In the genomic region with DNA sequence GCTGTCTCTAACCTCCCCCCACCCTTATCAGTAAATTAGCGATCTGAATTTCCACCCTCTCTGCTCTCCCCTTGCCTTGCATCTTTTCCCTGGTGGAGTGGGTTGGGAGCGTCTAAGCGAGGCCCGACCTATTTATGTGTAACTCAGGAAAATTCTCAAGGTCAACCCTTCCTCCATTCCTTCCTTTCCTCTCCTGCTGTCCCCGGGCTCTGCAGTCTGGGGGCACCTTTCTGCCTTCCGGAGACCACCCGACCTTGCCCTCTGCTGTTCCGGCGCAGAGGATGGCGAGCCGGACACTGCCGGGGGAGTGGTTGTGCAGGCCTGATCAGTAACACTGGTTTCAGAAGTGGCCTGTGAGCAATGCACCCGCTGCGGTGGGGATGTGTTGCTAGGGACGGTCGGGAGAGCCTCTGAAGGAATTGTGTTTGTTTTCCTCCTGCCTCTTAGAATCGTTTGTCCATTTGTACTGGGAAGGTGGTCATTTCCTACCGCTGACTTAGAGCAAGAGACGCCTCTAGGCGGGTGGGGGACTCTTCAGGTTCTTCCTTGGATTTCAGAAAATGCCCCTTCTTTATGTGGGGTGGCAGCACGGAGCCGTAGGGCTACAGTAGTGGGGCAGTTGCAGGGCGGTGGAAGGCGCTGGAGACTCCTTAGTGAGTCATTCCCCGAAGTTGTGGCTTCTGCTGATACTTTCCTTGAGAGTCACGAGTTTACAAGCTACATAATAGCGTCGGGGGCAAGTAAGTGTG, we compare ENCODE assay signal across 8 cellular contexts. TPM values are rescaled to one million over a fixed set of nuclear protein-coding genes. Genes with fewer than 3 reads are reported as not detected.
A peak's percentile ranks its signal among the peaks of the same experiment; 100 is the strongest.
DNase-seq lines count a peak whose midpoint lies in the region; ATAC-seq and TF ChIP-seq lines count a peak whose summit lies in the region.

No MANE protein-coding gene starts in this region.

- peaks cover 14% of the 10 kb centered on the region for H3K79me1 ChIP-seq in trophoblast cell (ENCODE audit: low read length)

- H4K12ac ChIP-seq in trophoblast cell (ENCODE audit: low read depth, low read length), result peak overlapping the region; percentile 12

- peaks cover 42% of the 10 kb centered on the region for H3K4me1 Mint-ChIP-seq in CD14-positive monocyte

- H3K27ac ChIP-seq in cardiac muscle cell (peak overlapping the region; percentile 90), trophoblast cell (ENCODE audit: low read depth, low read length) (peak overlapping the region; percentile 77)

- H3K27me3 ChIP-seq in cardiac muscle cell, result no peaks in the 10 kb centered on the region
- H3K27me3 ChIP-seq in trophoblast cell (ENCODE audit: insufficient read depth, low read length), result no peaks in the 10 kb centered on the region

- H2BK5ac ChIP-seq in trophoblast cell (ENCODE audit: low read depth, low read length, poor library complexity), result peak overlapping the region; percentile 70

- H3K27me3 Mint-ChIP-seq in CD14-positive monocyte (ENCODE audit: low read depth in 3 of 3), result no peaks in the 10 kb centered on the region

- H3K36me3 Mint-ChIP-seq in CD14-positive monocyte, result peaks cover 6 to 7% of the 10 kb centered on the region in 2 donors

- H2BK12ac ChIP-seq in trophoblast cell (ENCODE audit: low read length), result peak overlapping the region; percentile 14

- no peak overlapping the region for H3K27ac Mint-ChIP-seq in CD14-positive monocyte

- peak overlapping the region; percentile 67 for H3K4me3 ChIP-seq in cardiac muscle cell
- H3K4me3 ChIP-seq in trophoblast cell (ENCODE audit: low read depth, low read length), result peak overlapping the region; percentile 83

- no peak overlapping the region for H2AK5ac ChIP-seq in trophoblast cell (ENCODE audit: low read length)

- H3K36me3 ChIP-seq in cardiac muscle cell (peaks cover 5% of the 10 kb centered on the region), trophoblast cell (ENCODE audit: control insufficient read depth in 1 of 2, insufficient read depth in 2 of 2, low read length in 2 of 2) (no peaks in the 10 kb centered on the region)

- peak overlapping the region; percentile 95 for H3K18ac ChIP-seq in trophoblast cell (ENCODE audit: low read length)

- peak; percentile 9 for TF ChIP-seq CTCF in CD14-positive monocyte (IDR thresholded peaks at IDR 0.05)
- TF ChIP-seq CTCF in cardiac muscle cell (IDR thresholded peaks at IDR 0.05; ENCODE audit: low read depth, low read length), result peak; percentile 24

- ATAC-seq in GM19025 (IDR thresholded peaks at IDR 0.05; ENCODE audit: low read depth, unreplicated experiment) (peak; percentile 26), HG03354 (IDR thresholded peaks at IDR 0.05; ENCODE audit: poor library complexity, severe bottlenecking, unreplicated experiment) (peak; percentile 32)

- H2BK120ac ChIP-seq in trophoblast cell (ENCODE audit: insufficient read depth, low read length, poor library complexity), result peak overlapping the region; percentile 41

- no CpG with 5 or more reads among the region's 28 CpGs for WGBS in trophoblast cell (ENCODE audit: extremely low coverage, insufficient coverage, insufficient read length)

- H3K9me3 Mint-ChIP-seq in CD14-positive monocyte, result peaks cover 0 to 6% (median 0%) of the 10 kb centered on the region in 7 donors

- H3K4ac ChIP-seq in trophoblast cell (ENCODE audit: low read depth, low read length), result peak overlapping the region; percentile 61

- DNase-seq in CD14-positive monocyte (ENCODE audit: low spot score) (peak; percentile 72), RKO (ENCODE audit: low spot score) (peak; percentile 90), cardiac muscle cell (ENCODE audit: low read depth in 1 of 2, low spot score in 1 of 2) (peak; percentile 49 to 85), trophoblast cell (peak; percentile 75 to 88), retina (no peak)
- DNase-seq in activated naive CD4-positive, alpha-beta T cell treated with anti-CD3 and anti-CD28 coated beads, Interleukin-2, amount 50 U/mL, for 16 hours, result peak; percentile 39

- peak overlapping the region; percentile 67 for H2AFZ ChIP-seq in trophoblast cell (ENCODE audit: insufficient read depth, low read length, poor library complexity)

- peak overlapping the region; percentile 71 for H3K9ac ChIP-seq in trophoblast cell (ENCODE audit: low read length)

- H4K91ac ChIP-seq in trophoblast cell (ENCODE audit: low read depth, low read length), result peak overlapping the region; percentile 53

- peak overlapping the region; percentile 78 for H3K4me2 ChIP-seq in trophoblast cell (ENCODE audit: low read length)

- no peak overlapping the region for H3K4me3 Mint-ChIP-seq in CD14-positive monocyte

- no peaks in the 10 kb centered on the region for H3K9me3 ChIP-seq in cardiac muscle cell (ENCODE audit: low read depth)
- no peaks in the 10 kb centered on the region for H3K9me3 ChIP-seq in trophoblast cell (ENCODE audit: insufficient read depth, low read depth, low read length)

- H3K23ac ChIP-seq in trophoblast cell (ENCODE audit: low read length), result no peak overlapping the region

- peak overlapping the region; percentile 83 for H3K14ac ChIP-seq in trophoblast cell (ENCODE audit: low read length)

- peak overlapping the region; percentile 78 for H4K8ac ChIP-seq in trophoblast cell (ENCODE audit: low read depth, low read length)

- intact Hi-C loops in CD14-positive monocyte (cut with micrococcal nuclease), result loop anchor here (5.0 to 10.0 kb wide), 5 partner anchors 34 to 133 kb away; a partner anchor contains a TSS

- peaks cover 10% of the 10 kb centered on the region for H3K79me2 ChIP-seq in trophoblast cell (ENCODE audit: control insufficient read depth, insufficient read depth, low read length, poor library complexity)

- H3K4me1 ChIP-seq in cardiac muscle cell (ENCODE audit: low read depth) (peaks cover 17% of the 10 kb centered on the region), trophoblast cell (ENCODE audit: control insufficient read depth in 1 of 2, insufficient read depth in 2 of 2, low read length in 2 of 2) (no peaks in the 10 kb centered on the region)

RNA-seq across cellular contexts. Expression of a gene that starts 0.5 kb away (rescaled TPM):
- polyA plus RNA-seq in CD14-positive monocyte, result 100 to 1,000 TPM; 189 to 228 TPM
- total RNA-seq in cardiac muscle cell, result 284 and 358 TPM in 2 replicates
- 930 and 972 TPM in 2 replicates for polyA plus RNA-seq in cardiac muscle cell
- polyA plus RNA-seq in trophoblast cell (2013), result 373 and 375 TPM in 2 replicates
